ENCODE assay signal across 17 cellular contexts in genomic region chr9:21121595-21122251, GRCh38. TPM values are rescaled to one million over a fixed set of nuclear protein-coding genes. Genes with fewer than 3 reads are reported as not detected.
DNase-seq lines count a peak whose midpoint lies in the region; ATAC-seq and TF ChIP-seq lines count a peak whose summit lies in the region.
"Had no signal": no experiment of that assay in that cellular context is flagged by ENCODE, and none has a peak within 500 bp of the region (broad histone marks: within the 10 kb centered on the region; RNA-seq: fewer than 3 reads in every experiment).

No MANE protein-coding gene starts in this region.

- no peak for TF ChIP-seq POLR2A in stomach (IDR thresholded peaks at IDR 0.05)

- H3K4me3 ChIP-seq in GM12865 (ENCODE audit: low read depth, low read length) (no peak overlapping the region), GM23338 (no peak overlapping the region), dorsolateral prefrontal cortex (no peak overlapping the region), stomach (no peak overlapping the region)
- H3K4me3 ChIP-seq: coronary artery had no signal

- H3K9me3 Mint-ChIP-seq in GM23338: no peaks in the 10 kb centered on the region
- H3K9me3 Mint-ChIP-seq: activated naive CD4-positive, alpha-beta T cell treated with anti-CD3 and anti-CD28 coated beads, Interleukin-2, amount 50 U/mL, for 72 hours had no signal

- H3K36me3 ChIP-seq in GM23338 (ENCODE audit: insufficient read depth) (no peaks in the 10 kb centered on the region), stomach (no peaks in the 10 kb centered on the region)

- no peaks in the 10 kb centered on the region for H3K9me2 ChIP-seq in GM23338 (ENCODE audit: insufficient read depth)

- H3K36me3 Mint-ChIP-seq in GM23338 (ENCODE audit: low read depth): no peaks in the 10 kb centered on the region
- H3K36me3 Mint-ChIP-seq: activated naive CD4-positive, alpha-beta T cell treated with anti-CD3 and anti-CD28 coated beads, Interleukin-2, amount 50 U/mL, for 72 hours had no signal

- DNase-seq in GM12865 (ENCODE audit: low read depth) (peak; percentile 58), GM19238 (ENCODE audit: insufficient read length, low spot score) (peak; percentile 5), GM23338 (ENCODE audit: low spot score) (no peak), OCI-M1 (lab: John Stamatoyannopoulos, UW) (no peak), NAMALWA (ENCODE audit: low spot score) (no peak), dorsolateral prefrontal cortex (no peak), stomach (no peak)
- DNase-seq: DMS153; NCI-H1436; NK-92 treated with Interleukin-12 subunit alpha and Interleukin-12 subunit beta, amount 100 ng/mL, for 24 hours; retina had no signal

- 71 to 90% (median 85%) methylated on average over 4 of the region's 4 CpGs for WGBS in stomach, 5 donors

- no peak overlapping the region for H3K27ac Mint-ChIP-seq in GM23338
- H3K27ac Mint-ChIP-seq: activated naive CD4-positive, alpha-beta T cell treated with anti-CD3 and anti-CD28 coated beads, Interleukin-2, amount 50 U/mL, for 72 hours had no signal

- intact Hi-C loops in dorsolateral prefrontal cortex (cut with DNase I) (no loop called here), stomach (cut with DNase I; ENCODE audit: low total_unique reads) (no loop called here)

- 0 out of 2 replicates have a peak overlapping the region, but pooled peaks have one; percentile 5 for H2AFZ ChIP-seq in GM23338

- H3K4me1 ChIP-seq in GM23338 (ENCODE audit: insufficient read depth) (no peaks in the 10 kb centered on the region), stomach (no peaks in the 10 kb centered on the region)

- no peaks in the 10 kb centered on the region for H3K79me2 ChIP-seq in GM23338 (replicated peaks; ENCODE audit: insufficient read depth)

- H3K27ac ChIP-seq in GM23338 (ENCODE audit: low read depth) (no peak overlapping the region), dorsolateral prefrontal cortex (no peak overlapping the region), stomach (no peak overlapping the region)
- H3K27ac ChIP-seq: coronary artery had no signal

- H4K20me1 ChIP-seq in GM23338 (replicated peaks; ENCODE audit: insufficient read depth): no peaks in the 10 kb centered on the region

- H3K27me3 Mint-ChIP-seq in GM23338 (ENCODE audit: insufficient read depth, low read depth, poor library complexity): no peaks in the 10 kb centered on the region

- ATAC-seq in GM23338 (no peak), HG03432 (IDR thresholded peaks at IDR 0.05; ENCODE audit: unreplicated experiment) (peak; percentile 65)

- no peaks in the 10 kb centered on the region for H3K4me1 Mint-ChIP-seq in GM23338

- no peak overlapping the region for H3K4me3 Mint-ChIP-seq in GM23338

- H3F3A ChIP-seq in GM23338 (replicated peaks; ENCODE audit: low read depth): no peaks in the 10 kb centered on the region

- TF ChIP-seq EP300 in stomach (IDR thresholded peaks at IDR 0.05): no peak

- H3K4me2 ChIP-seq in GM23338: no peak overlapping the region

- no peaks in the 10 kb centered on the region for H3K9me3 ChIP-seq in stomach

- no peak for TF ChIP-seq CTCF in GM12865 (IDR thresholded peaks at IDR 0.05; ENCODE audit: insufficient read depth, low read depth, low read length, missing control alignments)
- TF ChIP-seq CTCF in GM23338 (conservative IDR thresholded peaks at IDR 0.05; ENCODE audit: low read depth in 2 of 2): no peak
- no peak for TF ChIP-seq CTCF in dorsolateral prefrontal cortex (IDR thresholded peaks at IDR 0.05 in 54 of 56, conservative IDR thresholded peaks at IDR 0.05 in 2 of 56; ENCODE audit: low read depth in 1 of 56, partially characterized antibody in 56 of 56)
- no peak for TF ChIP-seq CTCF in stomach (IDR thresholded peaks at IDR 0.05)

- H3K27me3 ChIP-seq in GM23338 (ENCODE audit: insufficient read depth) (no peaks in the 10 kb centered on the region), dorsolateral prefrontal cortex (no peaks in the 10 kb centered on the region), stomach (no peaks in the 10 kb centered on the region)

TF ChIP-seq in GM23338, 12 proteins besides CTCF, POLR2A, EP300 and RAD21:
- TF ChIP-seq ZNF114 (CRISPR knock-in tag; IDR thresholded peaks at IDR 0.05): no peak
- TF ChIP-seq, protein P1, sequence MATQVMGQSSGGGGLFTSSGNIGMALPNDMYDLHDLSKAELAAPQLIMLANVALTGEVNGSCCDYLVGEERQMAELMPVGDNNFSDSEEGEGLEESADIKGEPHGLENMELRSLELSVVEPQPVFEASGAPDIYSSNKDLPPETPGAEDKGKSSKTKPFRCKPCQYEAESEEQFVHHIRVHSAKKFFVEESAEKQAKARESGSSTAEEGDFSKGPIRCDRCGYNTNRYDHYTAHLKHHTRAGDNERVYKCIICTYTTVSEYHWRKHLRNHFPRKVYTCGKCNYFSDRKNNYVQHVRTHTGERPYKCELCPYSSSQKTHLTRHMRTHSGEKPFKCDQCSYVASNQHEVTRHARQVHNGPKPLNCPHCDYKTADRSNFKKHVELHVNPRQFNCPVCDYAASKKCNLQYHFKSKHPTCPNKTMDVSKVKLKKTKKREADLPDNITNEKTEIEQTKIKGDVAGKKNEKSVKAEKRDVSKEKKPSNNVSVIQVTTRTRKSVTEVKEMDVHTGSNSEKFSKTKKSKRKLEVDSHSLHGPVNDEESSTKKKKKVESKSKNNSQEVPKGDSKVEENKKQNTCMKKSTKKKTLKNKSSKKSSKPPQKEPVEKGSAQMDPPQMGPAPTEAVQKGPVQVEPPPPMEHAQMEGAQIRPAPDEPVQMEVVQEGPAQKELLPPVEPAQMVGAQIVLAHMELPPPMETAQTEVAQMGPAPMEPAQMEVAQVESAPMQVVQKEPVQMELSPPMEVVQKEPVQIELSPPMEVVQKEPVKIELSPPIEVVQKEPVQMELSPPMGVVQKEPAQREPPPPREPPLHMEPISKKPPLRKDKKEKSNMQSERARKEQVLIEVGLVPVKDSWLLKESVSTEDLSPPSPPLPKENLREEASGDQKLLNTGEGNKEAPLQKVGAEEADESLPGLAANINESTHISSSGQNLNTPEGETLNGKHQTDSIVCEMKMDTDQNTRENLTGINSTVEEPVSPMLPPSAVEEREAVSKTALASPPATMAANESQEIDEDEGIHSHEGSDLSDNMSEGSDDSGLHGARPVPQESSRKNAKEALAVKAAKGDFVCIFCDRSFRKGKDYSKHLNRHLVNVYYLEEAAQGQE (IDR thresholded peaks at IDR 0.05; ENCODE audit: unreplicated experiment): no peak
- no peak for TF ChIP-seq CREB1 (CRISPR knock-in tag; IDR thresholded peaks at IDR 0.05; ENCODE audit: low read depth)
- TF ChIP-seq STAT1 (IDR thresholded peaks at IDR 0.05; ENCODE audit: unreplicated experiment): no peak
- TF ChIP-seq EZH2 (IDR thresholded peaks at IDR 0.05; ENCODE audit: low read depth, unreplicated experiment): no peak
- no peak for TF ChIP-seq ZNF331 (CRISPR knock-in tag; IDR thresholded peaks at IDR 0.05; ENCODE audit: low read depth)
- no peak for TF ChIP-seq EZH2phosphoT487 (IDR thresholded peaks at IDR 0.05; ENCODE audit: unreplicated experiment)
- TF ChIP-seq ETS1 (IDR thresholded peaks at IDR 0.05): no peak
- no peak for TF ChIP-seq NANOG (IDR thresholded peaks at IDR 0.05; ENCODE audit: borderline replicate concordance)
- no peak for TF ChIP-seq POLR2AphosphoS5 (IDR thresholded peaks at IDR 0.05; ENCODE audit: low read depth)

RNA-seq across cellular contexts. Expression of gene IFNW1, which starts 19.9 kb away (rescaled TPM):
- not detected in 2 replicates for total RNA-seq in GM23338 (2014; rRNA removed; shearing (Covaris generic))
- not detected in 2 replicates for polyA plus RNA-seq in GM23338 (2016; fragmentation: Nextera tagmentation; extraction: Ambion mirVana)
- total RNA-seq in dorsolateral prefrontal cortex: not detected
- not detected for total RNA-seq in stomach
- not detected for polyA plus RNA-seq in stomach
- total RNA-seq: activated naive CD4-positive, alpha-beta T cell treated with anti-CD3 and anti-CD28 coated beads, Interleukin-2, amount 50 U/mL, for 72 hours; T-helper 1 cell treated with Interleukin-12 subunit alpha and Interleukin-12 subunit beta and Interleukin-4 antibody, amounts not matched to agents 30 ng/mL and 1 ng/mL, for 36 hours; temporal lobe had no signal
- polyA plus RNA-seq: AG04450 had no signal

RNA-seq across cellular contexts. Expression of gene IFNB1, which starts 44.0 kb away (rescaled TPM):
- total RNA-seq in GM23338 (2014; rRNA removed; shearing (Covaris generic)): not detected in 2 replicates
- polyA plus RNA-seq in GM23338 (2016; fragmentation: Nextera tagmentation; extraction: Ambion mirVana) (not detected in 2 replicates), stomach (not detected)
- total RNA-seq in dorsolateral prefrontal cortex (not detected), stomach (not detected)
- total RNA-seq: T-helper 1 cell treated with Interleukin-12 subunit alpha and Interleukin-12 subunit beta and Interleukin-4 antibody, amounts not matched to agents 30 ng/mL and 1 ng/mL, for 36 hours; temporal lobe had no signal
- polyA plus RNA-seq: AG04450 had no signal

RNA-seq across cellular contexts. Expression of gene IFNA21, which starts 44.7 kb away (rescaled TPM):
- not detected in 2 replicates for total RNA-seq in GM23338 (2014; rRNA removed; shearing (Covaris generic))
- polyA plus RNA-seq in GM23338 (2016; fragmentation: Nextera tagmentation; extraction: Ambion mirVana): not detected in 2 replicates
- not detected for total RNA-seq in dorsolateral prefrontal cortex
- total RNA-seq in stomach: not detected
- not detected for polyA plus RNA-seq in stomach
- total RNA-seq: activated naive CD4-positive, alpha-beta T cell treated with anti-CD3 and anti-CD28 coated beads, Interleukin-2, amount 50 U/mL, for 72 hours; T-helper 1 cell treated with Interleukin-12 subunit alpha and Interleukin-12 subunit beta and Interleukin-4 antibody, amounts not matched to agents 30 ng/mL and 1 ng/mL, for 36 hours; temporal lobe had no signal
- polyA plus RNA-seq: AG04450 had no signal

Comparison
In these comparisons a context has a peak if more than half of its experiments do, and no peak if none do; other contexts are left out.
1. DNase-seq: peak in GM12865 (single experiment) and GM19238 (single experiment); none in GM23338 (single experiment), OCI-M1 (single experiment), NAMALWA (single experiment), dorsolateral prefrontal cortex (0 of 10) and stomach (single experiment).